In genomic region chr6:6646859-6647258, GRCh38 we compare ENCODE assay signal across 1 cellular context.
TF ChIP-seq lines count a peak whose summit lies in the region.

No MANE protein-coding gene starts in this region.

TF ChIP-seq in GM12878, 131 proteins besides CTCF, POLR2A, EP300 and RAD21:
- TF ChIP-seq NR2C2 (IDR thresholded peaks at IDR 0.05; ENCODE audit: borderline replicate concordance, control insufficient read depth, insufficient read length, low read depth) (no peak), PAX8 (IDR thresholded peaks at IDR 0.05) (no peak), MYC (IDR thresholded peaks at IDR 0.05; ENCODE audit: insufficient read depth, insufficient read length, insufficient replicate concordance, low read length, severe bottlenecking) (no peak), KAT2A (conservative IDR thresholded peaks at IDR 0.05; ENCODE audit: control insufficient read depth, low read depth, low read length) (no peak), BCLAF1 (IDR thresholded peaks at IDR 0.05) (no peak), BMI1 (IDR thresholded peaks at IDR 0.05; ENCODE audit: borderline replicate concordance) (no peak), POU2F2 (IDR thresholded peaks at IDR 0.05; ENCODE audit: borderline replicate concordance, low read depth, low read length) (no peak), ZNF207 (IDR thresholded peaks at IDR 0.05; ENCODE audit: borderline replicate concordance) (no peak), NR2C1 (IDR thresholded peaks at IDR 0.05) (no peak), RBBP5 (conservative IDR thresholded peaks at IDR 0.05) (no peak), SPI1 (IDR thresholded peaks at IDR 0.05; ENCODE audit: borderline replicate concordance, insufficient read depth, low read depth, low read length) (no peak), NKRF (conservative IDR thresholded peaks at IDR 0.05) (no peak), NFXL1 (IDR thresholded peaks at IDR 0.05; ENCODE audit: borderline replicate concordance) (no peak), RELA (IDR thresholded peaks at IDR 0.05; ENCODE audit: borderline replicate concordance, partially characterized antibody) (no peak)
- TF ChIP-seq, protein P1, sequence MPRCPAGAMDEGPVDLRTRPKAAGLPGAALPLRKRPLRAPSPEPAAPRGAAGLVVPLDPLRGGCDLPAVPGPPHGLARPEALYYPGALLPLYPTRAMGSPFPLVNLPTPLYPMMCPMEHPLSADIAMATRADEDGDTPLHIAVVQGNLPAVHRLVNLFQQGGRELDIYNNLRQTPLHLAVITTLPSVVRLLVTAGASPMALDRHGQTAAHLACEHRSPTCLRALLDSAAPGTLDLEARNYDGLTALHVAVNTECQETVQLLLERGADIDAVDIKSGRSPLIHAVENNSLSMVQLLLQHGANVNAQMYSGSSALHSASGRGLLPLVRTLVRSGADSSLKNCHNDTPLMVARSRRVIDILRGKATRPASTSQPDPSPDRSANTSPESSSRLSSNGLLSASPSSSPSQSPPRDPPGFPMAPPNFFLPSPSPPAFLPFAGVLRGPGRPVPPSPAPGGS (IDR thresholded peaks at IDR 0.05; ENCODE audit: borderline replicate concordance, insufficient read depth, low read depth, low read length, poor library complexity, severe bottlenecking): no peak
